23 cellular contexts compared by ENCODE assay signal in the genomic region with DNA sequence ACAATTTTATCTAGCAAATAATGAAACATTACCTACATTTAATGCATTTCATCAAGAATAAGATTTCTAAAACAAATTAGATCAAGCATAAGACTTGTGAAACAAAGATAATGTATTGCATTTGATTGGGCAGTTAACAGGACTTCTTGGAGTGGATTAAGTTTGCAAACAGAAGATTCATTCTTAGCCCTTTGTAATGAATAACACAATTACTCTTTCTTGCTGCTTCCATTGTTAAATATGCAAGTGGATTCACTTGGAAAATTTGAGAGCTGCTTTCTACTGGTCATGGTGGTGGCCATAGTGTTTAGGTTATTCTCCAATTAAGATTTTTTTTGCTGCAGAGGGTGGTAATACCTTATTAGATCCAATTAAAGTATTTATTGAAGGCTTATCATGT. TPM values are rescaled to one million over a fixed set of nuclear protein-coding genes. Genes with fewer than 3 reads are reported as not detected.
"Had no signal": no experiment of that assay in that cellular context is flagged by ENCODE, and none has a peak within 500 bp of the region (broad histone marks: within the 10 kb centered on the region; RNA-seq: fewer than 3 reads in every experiment).

No MANE protein-coding gene starts in this region.

- H3K4me1 ChIP-seq: foreskin keratinocyte had no signal

- H3K27me3 ChIP-seq: body of pancreas, ovary had no signal

- H3K27ac Mint-ChIP-seq: activated naive CD4-positive, alpha-beta T cell treated with anti-CD3 and anti-CD28 coated beads, Interleukin-2, amount 50 U/mL, for 24 hours; naive B cell; stimulated activated memory B cell treated with anti-CD40 and anti-IgM and Interleukin-4, amounts not matched to agents 10 μg/mL and 1 μg/mL and 100 μg/mL, for 72 hours had no signal

- H3K36me3 ChIP-seq: neutrophil, ovary, stomach, transverse colon had no signal

- H3K9me3 ChIP-seq: body of pancreas, mucosa of descending colon, neutrophil, ovary, psoas muscle, stomach, transverse colon had no signal

- H3K27ac ChIP-seq: body of pancreas, foreskin keratinocyte, neutrophil, ovary, psoas muscle, skin epidermis, stomach, transverse colon had no signal

- H3K36me3 Mint-ChIP-seq: activated naive CD4-positive, alpha-beta T cell treated with anti-CD3 and anti-CD28 coated beads, Interleukin-2, amount 50 U/mL, for 24 hours; naive B cell; stimulated activated memory B cell treated with anti-CD40 and anti-IgM and Interleukin-4, amounts not matched to agents 10 μg/mL and 1 μg/mL and 100 μg/mL, for 72 hours; WTC11 had no signal

- H3K9me3 Mint-ChIP-seq: activated naive CD4-positive, alpha-beta T cell treated with anti-CD3 and anti-CD28 coated beads, Interleukin-2, amount 50 U/mL, for 24 hours; naive B cell; stimulated activated memory B cell treated with anti-CD40 and anti-IgM and Interleukin-4, amounts not matched to agents 10 μg/mL and 1 μg/mL and 100 μg/mL, for 72 hours; WTC11 had no signal

- DNase-seq: activated gamma-delta T cell treated with Interleukin-2 at 50 U/mL for 16 hours; activated T-cell treated with anti-CD3 and anti-CD28 coated beads, Interleukin-2, amount 50 U/mL, for 1 hour; body of pancreas; foreskin keratinocyte; glutamatergic neuron; islet precursor cell; left cardiac atrium; mesenchymal stem cell; mucosa of descending colon; naive B cell; ovary; psoas muscle; right cardiac atrium; stimulated activated CD4-positive, alpha-beta T cell treated with anti-CD3 and anti-CD28 coated beads, Interleukin-2, amount 100 ng/mL, for 24 hours; stomach; T1000; transverse colon had no signal

- H3K4me3 ChIP-seq: body of pancreas, mucosa of descending colon, ovary, psoas muscle, skin epidermis, stomach, transverse colon had no signal

- ATAC-seq: body of pancreas; foreskin keratinocyte; left cardiac atrium; mucosa of descending colon; psoas muscle; right cardiac atrium; stimulated activated memory B cell treated with anti-CD40 and anti-IgM and Interleukin-4, amounts not matched to agents 10 μg/mL and 1 μg/mL and 100 μg/mL, for 72 hours; WTC11 had no signal

- H3K4me3 Mint-ChIP-seq: activated naive CD4-positive, alpha-beta T cell treated with anti-CD3 and anti-CD28 coated beads, Interleukin-2, amount 50 U/mL, for 24 hours; naive B cell; stimulated activated memory B cell treated with anti-CD40 and anti-IgM and Interleukin-4, amounts not matched to agents 10 μg/mL and 1 μg/mL and 100 μg/mL, for 72 hours had no signal

RNA-seq across cellular contexts. Expression of a gene that starts 6.0 kb away (rescaled TPM):
- total RNA-seq: foreskin keratinocyte; T-helper 1 cell treated with Interleukin-12 subunit alpha and Interleukin-12 subunit beta and Interleukin-4 antibody, amounts not matched to agents 30 ng/mL and 1 ng/mL, for 36 hours had no signal
